Comparison of ENCODE assay signal across 1 cellular context in genomic region chr12:46271846-46272245, GRCh38.
TF ChIP-seq lines count a peak whose summit lies in the region.

No MANE protein-coding gene starts in this region.

TF ChIP-seq in SK-N-SH, 30 proteins besides CTCF, POLR2A, EP300 and RAD21 (continued from another document):
- TF ChIP-seq, protein P1, sequence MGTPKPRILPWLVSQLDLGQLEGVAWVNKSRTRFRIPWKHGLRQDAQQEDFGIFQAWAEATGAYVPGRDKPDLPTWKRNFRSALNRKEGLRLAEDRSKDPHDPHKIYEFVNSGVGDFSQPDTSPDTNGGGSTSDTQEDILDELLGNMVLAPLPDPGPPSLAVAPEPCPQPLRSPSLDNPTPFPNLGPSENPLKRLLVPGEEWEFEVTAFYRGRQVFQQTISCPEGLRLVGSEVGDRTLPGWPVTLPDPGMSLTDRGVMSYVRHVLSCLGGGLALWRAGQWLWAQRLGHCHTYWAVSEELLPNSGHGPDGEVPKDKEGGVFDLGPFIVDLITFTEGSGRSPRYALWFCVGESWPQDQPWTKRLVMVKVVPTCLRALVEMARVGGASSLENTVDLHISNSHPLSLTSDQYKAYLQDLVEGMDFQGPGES (IDR thresholded peaks at IDR 0.05; ENCODE audit: low read depth, low read length), result no peak
- no peak for TF ChIP-seq MXI1 (IDR thresholded peaks at IDR 0.05; ENCODE audit: low read depth, low read length)
- TF ChIP-seq GATA2 (CRISPR knock-in tag; IDR thresholded peaks at IDR 0.05), result no peak
- TF ChIP-seq YY1 (IDR thresholded peaks at IDR 0.05; ENCODE audit: low read depth), result no peak
- TF ChIP-seq SMC3 (IDR thresholded peaks at IDR 0.05; ENCODE audit: low read depth, low read length), result no peak
- TF ChIP-seq, protein P2, sequence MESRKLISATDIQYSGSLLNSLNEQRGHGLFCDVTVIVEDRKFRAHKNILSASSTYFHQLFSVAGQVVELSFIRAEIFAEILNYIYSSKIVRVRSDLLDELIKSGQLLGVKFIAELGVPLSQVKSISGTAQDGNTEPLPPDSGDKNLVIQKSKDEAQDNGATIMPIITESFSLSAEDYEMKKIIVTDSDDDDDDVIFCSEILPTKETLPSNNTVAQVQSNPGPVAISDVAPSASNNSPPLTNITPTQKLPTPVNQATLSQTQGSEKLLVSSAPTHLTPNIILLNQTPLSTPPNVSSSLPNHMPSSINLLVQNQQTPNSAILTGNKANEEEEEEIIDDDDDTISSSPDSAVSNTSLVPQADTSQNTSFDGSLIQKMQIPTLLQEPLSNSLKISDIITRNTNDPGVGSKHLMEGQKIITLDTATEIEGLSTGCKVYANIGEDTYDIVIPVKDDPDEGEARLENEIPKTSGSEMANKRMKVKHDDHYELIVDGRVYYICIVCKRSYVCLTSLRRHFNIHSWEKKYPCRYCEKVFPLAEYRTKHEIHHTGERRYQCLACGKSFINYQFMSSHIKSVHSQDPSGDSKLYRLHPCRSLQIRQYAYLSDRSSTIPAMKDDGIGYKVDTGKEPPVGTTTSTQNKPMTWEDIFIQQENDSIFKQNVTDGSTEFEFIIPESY (IDR thresholded peaks at IDR 0.05; ENCODE audit: borderline replicate concordance, low read depth), result no peak
- no peak for TF ChIP-seq GABPA (IDR thresholded peaks at IDR 0.05; ENCODE audit: low read depth)
- TF ChIP-seq POLR2AphosphoS5 (IDR thresholded peaks at IDR 0.05; ENCODE audit: low read depth, low read length), result no peak
- no peak for TF ChIP-seq JUND (IDR thresholded peaks at IDR 0.05)
- no peak for TF ChIP-seq FOXM1 (IDR thresholded peaks at IDR 0.05; ENCODE audit: low read depth)
TF ChIP-seq in SK-N-SH: peak in this region for 0.
